8 cellular contexts compared by ENCODE assay signal in genomic region chrX:108020631-108021030, GRCh38. TPM values are rescaled to one million over a fixed set of nuclear protein-coding genes. Genes with fewer than 3 reads are reported as not detected.
A peak's percentile ranks its signal among the peaks of the same experiment; 100 is the strongest.
DNase-seq lines count a peak whose midpoint lies in the region; ATAC-seq and TF ChIP-seq lines count a peak whose summit lies in the region.

No MANE protein-coding gene starts in this region.

- WGBS in SK-N-SH (ENCODE audit: low lambda C conversion rate) = 2% methylated on average over 2 of the region's 2 CpGs
- WGBS in upper lobe of left lung, 2 donors = 14 to 17% methylated on average over 2 of the region's 2 CpGs

- H3K27me3 ChIP-seq in CD4-positive, CD25-positive, alpha-beta regulatory T cell (ENCODE audit: control insufficient read depth, insufficient read depth, low read length) = no peaks in the 10 kb centered on the region
- H3K27me3 ChIP-seq in SK-N-SH (ENCODE audit: insufficient read depth) (peaks cover 2% of the 10 kb centered on the region; the same call in 1 of the 2 replicates), upper lobe of left lung (no peaks in the 10 kb centered on the region)

- no peak for ATAC-seq in CD4-positive, CD25-positive, alpha-beta regulatory T cell (ENCODE audit: low read depth in 2 of 2)
- ATAC-seq in GM18907 (IDR thresholded peaks at IDR 0.05; ENCODE audit: unreplicated experiment) (peak; percentile 51), upper lobe of left lung (ENCODE audit: low FRiP score in 2 of 2) (no peak), HG03571 (IDR thresholded peaks at IDR 0.05; ENCODE audit: unreplicated experiment) (no peak)

- H3K9ac ChIP-seq in SK-N-SH = no peak overlapping the region

- no peaks in the 10 kb centered on the region for H3K27me3 Mint-ChIP-seq in CD4-positive, CD25-positive, alpha-beta regulatory T cell

- H3K9me3 Mint-ChIP-seq in CD4-positive, CD25-positive, alpha-beta regulatory T cell = peaks cover 0 to 1% (median 0%) of the 10 kb centered on the region in 7 donors

- TF ChIP-seq RAD21 in SK-N-SH (IDR thresholded peaks at IDR 0.05; ENCODE audit: low read length) = peak; percentile 43

- H3K9me3 ChIP-seq in CD4-positive, CD25-positive, alpha-beta regulatory T cell (ENCODE audit: control insufficient read depth in 2 of 2, low read length in 2 of 2) = no peaks in the 10 kb centered on the region
- no peaks in the 10 kb centered on the region for H3K9me3 ChIP-seq in SK-N-SH
- no peaks in the 10 kb centered on the region for H3K9me3 ChIP-seq in upper lobe of left lung

- TF ChIP-seq CTCF in SK-N-SH (IDR thresholded peaks at IDR 0.05) = peak; percentile 60
- TF ChIP-seq CTCF in fibroblast of pulmonary artery (IDR thresholded peaks at IDR 0.05; ENCODE audit: low read length, missing control alignments) = peak; percentile 59
- peak in 4 of 6 experiments; percentile 24 to 50 (median 38) for TF ChIP-seq CTCF in upper lobe of left lung (IDR thresholded peaks at IDR 0.05)

- H3K27ac ChIP-seq in CD4-positive, CD25-positive, alpha-beta regulatory T cell (ENCODE audit: insufficient read depth, low read length, poor library complexity, severe bottlenecking) = peak overlapping the region; percentile 58
- no peak overlapping the region for H3K27ac ChIP-seq in SK-N-SH (ENCODE audit: low read depth in 2 of 2, low read length in 1 of 2)
- no peak overlapping the region for H3K27ac ChIP-seq in upper lobe of left lung

- CTCF ChIA-PET in SK-N-SH (lab: Yijun Ruan, JAX) = interaction anchor here (0.6 to 1.3 kb wide), 5 partner anchors 18 to 1102 kb away, joined by 3 to 4 read pairs (median 3); no protein-coding TSS in a partner anchor

- TF ChIP-seq EP300 in SK-N-SH (IDR thresholded peaks at IDR 0.05; ENCODE audit: borderline replicate concordance in 1 of 2, low read depth in 1 of 2, low read length in 1 of 2) = no peak
- no peak for TF ChIP-seq EP300 in upper lobe of left lung (IDR thresholded peaks at IDR 0.05)

- H3K4me1 Mint-ChIP-seq in CD4-positive, CD25-positive, alpha-beta regulatory T cell = peaks cover 19 to 87% (median 38%) of the 10 kb centered on the region in 4 donors

- peak overlapping the region; percentile 81 for H3K4me3 ChIP-seq in CD4-positive, CD25-positive, alpha-beta regulatory T cell (ENCODE audit: low read depth, low read length)
- H3K4me3 ChIP-seq in SK-N-SH (ENCODE audit: low read depth in 2 of 2, low read length in 1 of 2) (no peak overlapping the region), fibroblast of pulmonary artery (replicated peaks; ENCODE audit: low read depth, low read length) (no peak overlapping the region), upper lobe of left lung (no peak overlapping the region)

- no peaks in the 10 kb centered on the region; the same call in 1 of the 2 replicates for H3K9me2 ChIP-seq in SK-N-SH

- H3K4me1 ChIP-seq in CD4-positive, CD25-positive, alpha-beta regulatory T cell (ENCODE audit: control insufficient read depth, insufficient read depth, low read length, poor library complexity, severe bottlenecking) = peaks cover 61% of the 10 kb centered on the region
- H3K4me1 ChIP-seq in SK-N-SH (ENCODE audit: control insufficient read depth in 1 of 2, insufficient read depth in 2 of 2, low read depth in 1 of 2, low read length in 1 of 2) = no peaks in the 10 kb centered on the region
- no peaks in the 10 kb centered on the region for H3K4me1 ChIP-seq in upper lobe of left lung

- H3K4me3 Mint-ChIP-seq in CD4-positive, CD25-positive, alpha-beta regulatory T cell = peak overlapping the region; percentile 81 to 98 (median 93)

- H3K36me3 ChIP-seq in CD4-positive, CD25-positive, alpha-beta regulatory T cell (ENCODE audit: control insufficient read depth, insufficient read depth, low read length) = no peaks in the 10 kb centered on the region
- H3K36me3 ChIP-seq in SK-N-SH (replicated peaks in 1 of 2; ENCODE audit: control insufficient read depth in 1 of 2, insufficient read depth in 2 of 2, low read length in 1 of 2) (no peaks in the 10 kb centered on the region), upper lobe of left lung (no peaks in the 10 kb centered on the region)

- POLR2A ChIA-PET in SK-N-SH (lab: Yijun Ruan, JAX) = no interaction called here

- peak overlapping the region; percentile 94 to 100 (median 95) for H3K27ac Mint-ChIP-seq in CD4-positive, CD25-positive, alpha-beta regulatory T cell

- DNase-seq in CD4-positive, CD25-positive, alpha-beta regulatory T cell = peak in 2 of 3 donors; percentile 42 to 54
- DNase-seq in SK-N-SH = no peak
- peak; percentile 39 for DNase-seq in fibroblast of pulmonary artery (ENCODE audit: low read depth)
- no peak for DNase-seq in upper lobe of left lung
- DNase-seq in NCI-H187 treated with DMSO at 0.1 percent for 48 hours (lab: John Stamatoyannopoulos, UW) = no peak
- DNase-seq in NK-92 treated with Interleukin-12 subunit alpha and Interleukin-12 subunit beta, amount 100 ng/mL, for 24 hours (lab: John Stamatoyannopoulos, UW) = no peak

- H3K79me2 ChIP-seq in SK-N-SH (ENCODE audit: insufficient read depth) = no peaks in the 10 kb centered on the region

- H3K36me3 Mint-ChIP-seq in CD4-positive, CD25-positive, alpha-beta regulatory T cell = peaks cover 9% of the 10 kb centered on the region

- no peaks in the 10 kb centered on the region for H3F3A ChIP-seq in SK-N-SH (replicated peaks; ENCODE audit: insufficient read depth)

- no peak overlapping the region for H2AFZ ChIP-seq in SK-N-SH (ENCODE audit: low read depth)

- H4K20me1 ChIP-seq in SK-N-SH (ENCODE audit: insufficient read depth) = no peaks in the 10 kb centered on the region

- H3K4me2 ChIP-seq in SK-N-SH = no peak overlapping the region

- TF ChIP-seq POLR2A in upper lobe of left lung (IDR thresholded peaks at IDR 0.05) = no peak

TF ChIP-seq in SK-N-SH, 30 proteins besides CTCF, POLR2A, EP300 and RAD21:
- TF ChIP-seq SMC3 (IDR thresholded peaks at IDR 0.05; ENCODE audit: low read depth, low read length) (peak; percentile 25; the same call in 1 of the 2 replicates), YY1 (IDR thresholded peaks at IDR 0.05; ENCODE audit: low read depth) (no peak), JUND (IDR thresholded peaks at IDR 0.05) (no peak)

RNA-seq across cellular contexts. Expression of gene VSIG1, which starts 24.2 kb away (rescaled TPM):
- total RNA-seq in CD4-positive, CD25-positive, alpha-beta regulatory T cell = 31.8 TPM
- polyA plus RNA-seq in CD4-positive, CD25-positive, alpha-beta regulatory T cell = 10 to 100 TPM; 14.5 to 17.7 (median 17.0) TPM
- not detected in 2 replicates for polyA plus RNA-seq in SK-N-SH (2012; rRNA removed)
- polyA plus RNA-seq in SK-N-SH (2012; cell fraction: cytosol; rRNA removed) = not detected in 2 replicates
- not detected in 2 replicates for polyA plus RNA-seq in SK-N-SH (2012; cell fraction: nucleus; rRNA removed)
- total RNA-seq in upper lobe of left lung = under 1 TPM in 3 of 6 donors, not detected in 3; 0.54 to 0.86 (median 0.61) TPM

RNA-seq across cellular contexts. Expression of gene TEX13B, which starts 38.5 kb away (rescaled TPM):
- not detected for total RNA-seq in CD4-positive, CD25-positive, alpha-beta regulatory T cell
- not detected for polyA plus RNA-seq in CD4-positive, CD25-positive, alpha-beta regulatory T cell
- not detected in 2 replicates for polyA plus RNA-seq in SK-N-SH (2012; rRNA removed)
- polyA plus RNA-seq in SK-N-SH (2012; cell fraction: cytosol; rRNA removed) = not detected in 2 replicates
- not detected in 2 replicates for polyA plus RNA-seq in SK-N-SH (2012; cell fraction: nucleus; rRNA removed)
- not detected for total RNA-seq in upper lobe of left lung

Comparison
In these comparisons a context has a peak if more than half of its experiments do, and no peak if none do; other contexts are left out.
1. DNase-seq: peak in CD4-positive, CD25-positive, alpha-beta regulatory T cell (2 of 3) and fibroblast of pulmonary artery (single experiment); none in SK-N-SH (single experiment), upper lobe of left lung (0 of 2), NCI-H187 treated with DMSO at 0.1 percent for 48 hours (single experiment) and NK-92 treated with Interleukin-12 subunit alpha and Interleukin-12 subunit beta, amount 100 ng/mL, for 24 hours (single experiment).
2. RNA of gene VSIG1, which starts 24.2 kb away (total RNA-seq): 31.8 TPM in CD4-positive, CD25-positive, alpha-beta regulatory T cell (single experiment); 0.54 to 0.86 TPM in upper lobe of left lung; every median in the first group is over 10 times any median in the second.
3. Peak in every context shown above with its lines, with median percentiles within 50 percentile points of each other: CTCF ChIP-seq.